8 cellular contexts compared by ENCODE assay signal in the genomic region with DNA sequence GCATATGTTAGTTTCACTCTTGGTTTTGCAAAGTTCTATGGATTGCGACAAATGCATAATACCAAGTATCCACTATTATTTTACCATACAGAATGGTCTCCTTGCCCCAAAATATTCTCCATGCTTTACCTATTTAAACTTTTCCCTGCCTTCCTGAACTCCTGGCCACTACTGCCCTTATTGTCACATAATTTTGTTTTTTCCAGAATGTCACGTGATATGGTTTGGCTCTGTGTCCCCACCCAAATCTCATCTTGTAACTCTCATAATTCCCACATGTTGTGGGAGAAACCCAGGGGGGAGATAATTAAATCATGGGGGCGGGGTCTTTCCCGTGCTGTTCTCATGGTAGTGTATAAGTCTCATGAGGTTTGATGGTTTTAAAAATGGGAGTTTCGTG.
"Had no signal": no experiment of that assay in that cellular context is flagged by ENCODE, and none has a peak within 500 bp of the region (broad histone marks: within the 10 kb centered on the region; RNA-seq: fewer than 3 reads in every experiment).

No MANE protein-coding gene starts in this region.

- H3K4me3 Mint-ChIP-seq: GM23338, H9 had no signal

- H3K27ac Mint-ChIP-seq: GM23338, H9 had no signal

- H3K4me3 ChIP-seq: GM23338 had no signal

- FAIRE-seq: H1, H54 had no signal

- H2AFZ ChIP-seq: GM23338 had no signal

- ATAC-seq: GM23338 had no signal

- DNase-seq: H9, HCEC 1CT, IMR-90, KBM-7 had no signal

- H3K27ac ChIP-seq: HL-60 had no signal

- H3K4me1 Mint-ChIP-seq: GM23338, H9 had no signal

- H3K4me2 ChIP-seq: GM23338 had no signal

- H3K9me3 Mint-ChIP-seq: GM23338 had no signal
